ENCODE assay signal across 8 cellular contexts in the genomic region with DNA sequence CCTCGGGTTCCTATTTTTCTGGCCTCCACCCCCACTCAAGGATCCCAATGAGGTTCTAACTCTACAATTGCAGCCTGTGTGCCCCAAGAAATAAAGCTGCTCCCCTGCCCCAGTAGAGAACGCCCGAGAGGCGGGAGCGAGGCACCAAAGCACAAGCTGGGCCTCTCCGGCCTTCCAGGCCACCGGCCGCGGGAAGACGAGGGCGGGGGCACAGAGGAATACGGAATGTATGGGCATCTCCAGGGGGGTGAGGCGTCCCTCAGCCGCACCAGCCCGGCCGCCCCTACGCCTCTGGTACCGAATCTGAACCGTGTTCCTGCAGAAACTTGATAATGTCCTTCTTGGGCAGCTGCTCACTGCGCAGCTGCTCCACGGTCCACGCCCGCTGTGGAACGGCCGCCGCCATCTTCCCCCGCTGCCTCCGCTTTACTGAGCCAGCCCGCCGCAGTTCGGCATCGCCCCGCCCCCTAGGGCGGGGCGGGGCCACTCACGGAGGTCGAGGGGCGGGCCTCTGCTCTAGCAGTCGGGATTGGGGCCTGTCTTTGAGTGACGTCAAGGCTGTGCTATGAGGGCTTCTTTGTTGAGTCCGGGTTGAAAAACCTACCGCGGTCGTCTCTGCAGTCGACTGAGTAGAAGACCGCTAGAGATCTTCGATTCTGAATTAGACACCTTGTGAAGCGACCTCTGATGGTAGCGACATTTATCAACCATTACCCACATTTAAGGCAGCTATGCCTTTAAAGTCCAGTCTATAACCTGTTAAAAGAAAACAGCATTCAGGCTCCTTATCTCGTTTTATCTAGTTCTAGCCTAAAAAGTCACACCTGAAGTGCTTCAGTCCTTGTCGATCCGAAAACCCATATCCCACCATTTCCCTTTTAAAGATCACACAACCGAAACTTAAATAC. TPM values are rescaled to one million over a fixed set of nuclear protein-coding genes. Genes with fewer than 3 reads are reported as not detected.
DNase-seq lines count a peak whose midpoint lies in the region; ATAC-seq, FAIRE-seq and TF ChIP-seq lines count a peak whose summit lies in the region.

A gene (minus strand): TSS at position 431 of the 908 bp plus-strand sequence. CDS start 25 bp downstream, at position 406.

- H3K27me3 ChIP-seq in HAP-1 (ENCODE audit: low read depth), result no peaks in the 10 kb centered on the region
- no peaks in the 10 kb centered on the region for H3K27me3 ChIP-seq in MM.1S (replicated peaks; ENCODE audit: insufficient read depth, low read length)
- H3K27me3 ChIP-seq in foreskin keratinocyte, result no peaks in the 10 kb centered on the region
- no peaks in the 10 kb centered on the region for H3K27me3 ChIP-seq in neuron (ENCODE audit: insufficient read depth, low read length)

- DNase-seq in HAP-1 (ENCODE audit: low spot score in 2 of 2) (peak; percentile 97 to 99), MM.1S (peak; percentile 95), SIG-M5 treated with dmso at 0.1 percent for 504 hours (lab: John Stamatoyannopoulos, UW; ENCODE audit: unreplicated experiment) (peak; percentile 98), foreskin keratinocyte (peak; percentile 95 to 98)
- DNase-seq in activated gamma-delta T cell treated with anti-CD3 and anti-CD28 coated beads, Interleukin-2, amount 50 U/mL, for 16 hours (ENCODE audit: low read depth), result peak; percentile 92

- H3K4me2 ChIP-seq in MM.1S (ENCODE audit: low read depth, low read length), result peak within 1 kb of the TSS; percentile 74

- H3K36me3 ChIP-seq in HAP-1 (replicated peaks), result peaks cover 13% of the 10 kb centered on the region
- no peaks in the 10 kb centered on the region for H3K36me3 ChIP-seq in MM.1S (replicated peaks; ENCODE audit: insufficient read depth, low read length)
- peaks cover 7% of the 10 kb centered on the region for H3K36me3 ChIP-seq in neuron (ENCODE audit: insufficient read depth, low read length)

- H4K20me1 ChIP-seq in MM.1S (ENCODE audit: insufficient read depth, low read length), result no peaks in the 10 kb centered on the region

- peak; percentile 90 for ATAC-seq in foreskin keratinocyte

- H3K9me3 ChIP-seq in HAP-1 (no peaks in the 10 kb centered on the region), MM.1S (replicated peaks; ENCODE audit: insufficient read depth, low read length) (no peaks in the 10 kb centered on the region), neuron (ENCODE audit: low read length) (no peaks in the 10 kb centered on the region)

- H3F3A ChIP-seq in MM.1S (ENCODE audit: insufficient read depth, low read length), result peaks cover 5% of the 10 kb centered on the region

- H2AFZ ChIP-seq in MM.1S (ENCODE audit: low read length) (peak within 1 kb of the TSS; percentile 88), neuron (ENCODE audit: low read depth, low read length) (peak within 1 kb of the TSS; percentile 62)

- H3K9ac ChIP-seq in MM.1S (ENCODE audit: low read length), result peak within 1 kb of the TSS; percentile 84

- peak; percentile 99 for FAIRE-seq in G401.6 (lab: Jason Lieb, UNC)

- in situ Hi-C loops in HAP-1 (cut with MboI; ENCODE audit: low sequenced_read_pairs), result no loop called here

- H3K79me2 ChIP-seq in MM.1S (ENCODE audit: low read length), result peaks cover 42% of the 10 kb centered on the region

- TF ChIP-seq CTCF in MM.1S (IDR thresholded peaks at IDR 0.05; ENCODE audit: low read length), result peak; percentile 20
- peak; percentile 56 for TF ChIP-seq CTCF in foreskin keratinocyte (conservative IDR thresholded peaks at IDR 0.05)
- TF ChIP-seq CTCF in subcutaneous adipose tissue (IDR thresholded peaks at IDR 0.05; ENCODE audit: low read depth), result no peak

- no peaks in the 10 kb centered on the region for H3K9me2 ChIP-seq in MM.1S (replicated peaks; ENCODE audit: insufficient read depth, low read length)

- H3K27ac ChIP-seq in MM.1S (ENCODE audit: low read length), result peak within 1 kb of the TSS; percentile 63; the same call in 1 of the 2 replicates
- H3K27ac ChIP-seq in foreskin keratinocyte, result peak within 1 kb of the TSS; percentile 65

- H3K4me1 ChIP-seq in HAP-1 (peaks cover 23% of the 10 kb centered on the region), MM.1S (ENCODE audit: low read length) (no peaks in the 10 kb centered on the region), foreskin keratinocyte (peaks cover 9% of the 10 kb centered on the region), neuron (ENCODE audit: insufficient read depth, low read length) (peaks cover 26% of the 10 kb centered on the region)

- H3K4me3 ChIP-seq in HAP-1, result peak within 1 kb of the TSS; percentile 83
- peak within 1 kb of the TSS; percentile 84 for H3K4me3 ChIP-seq in MM.1S (ENCODE audit: low read length)
- H3K4me3 ChIP-seq in neuron (ENCODE audit: low read length), result peak within 1 kb of the TSS; percentile 64

RNA-seq across cellular contexts. Expression of the gene that starts here (rescaled TPM):
- total RNA-seq in foreskin keratinocyte (60.3 and 69.0 TPM in 2 replicates), subcutaneous adipose tissue (10 to 100 TPM; 29.3 to 53.5 (median 32.0) TPM)
- 90.3 and 102 TPM in 2 replicates for polyA plus RNA-seq in foreskin keratinocyte

Comparison
In these comparisons a context has a peak if more than half of its experiments do, and no peak if none do; other contexts are left out.
1. Peak in every context shown above with its lines: DNase-seq, ATAC-seq, H3K4me3 ChIP-seq and H3K27ac ChIP-seq.